Comparison of ENCODE assay signal across 28 cellular contexts in genomic region chr12:59039005-59039404, GRCh38.
"Had no signal": no experiment of that assay in that cellular context is flagged by ENCODE, and none has a peak within 500 bp of the region (broad histone marks: within the 10 kb centered on the region; RNA-seq: fewer than 3 reads in every experiment).

No MANE protein-coding gene starts in this region.

- H3K4me1 ChIP-seq: colonic mucosa, left lung, psoas muscle, testis had no signal

- H3K27ac Mint-ChIP-seq: dendritic cell treated with granulocyte-macrophage colony-stimulating factor and Interleukin-4, amounts not matched to agents 40 ng/mL and 50 ng/mL, for 4 days; endodermal cell; naive thymus-derived CD8-positive, alpha-beta T cell; stimulated activated effector memory CD8-positive, alpha-beta T cell treated with anti-CD3 and anti-CD28 coated beads, Interleukin-12 subunit alpha, Interleukin-12 subunit beta, amount 100 ng/mL, for 72 hours; type B pancreatic cell had no signal

- H3K27me3 Mint-ChIP-seq: dendritic cell treated with granulocyte-macrophage colony-stimulating factor and Interleukin-4, amounts not matched to agents 40 ng/mL and 50 ng/mL, for 4 days; naive thymus-derived CD8-positive, alpha-beta T cell; type B pancreatic cell had no signal

- H3K27ac ChIP-seq: colonic mucosa, foreskin keratinocyte, left lung, ovary, psoas muscle, sigmoid colon, testis, tibial artery had no signal

- H3K36me3 Mint-ChIP-seq: naive thymus-derived CD8-positive, alpha-beta T cell; stimulated activated effector memory CD8-positive, alpha-beta T cell treated with anti-CD3 and anti-CD28 coated beads, Interleukin-12 subunit alpha, Interleukin-12 subunit beta, amount 100 ng/mL, for 72 hours; type B pancreatic cell had no signal

- H3K4me3 ChIP-seq: colonic mucosa, esophagus muscularis mucosa, left lung, ovary, psoas muscle, sigmoid colon, testis, tibial artery had no signal

- H3K4me3 Mint-ChIP-seq: dendritic cell treated with granulocyte-macrophage colony-stimulating factor and Interleukin-4, amounts not matched to agents 40 ng/mL and 50 ng/mL, for 4 days; endodermal cell; naive thymus-derived CD8-positive, alpha-beta T cell; nephron progenitor cell; stimulated activated effector memory CD8-positive, alpha-beta T cell treated with anti-CD3 and anti-CD28 coated beads, Interleukin-12 subunit alpha, Interleukin-12 subunit beta, amount 100 ng/mL, for 72 hours; type B pancreatic cell had no signal

- H3K4me1 Mint-ChIP-seq: naive thymus-derived CD8-positive, alpha-beta T cell; stimulated activated effector memory CD8-positive, alpha-beta T cell treated with anti-CD3 and anti-CD28 coated beads, Interleukin-12 subunit alpha, Interleukin-12 subunit beta, amount 100 ng/mL, for 72 hours had no signal

- ATAC-seq: foreskin keratinocyte; left cardiac atrium; left lung; naive thymus-derived CD8-positive, alpha-beta T cell; psoas muscle; right cardiac atrium; stimulated activated effector memory CD8-positive, alpha-beta T cell treated with anti-CD3 and anti-CD28 coated beads, Interleukin-12 subunit alpha, Interleukin-12 subunit beta, amount 100 ng/mL, for 72 hours; stimulated activated naive CD8-positive, alpha-beta T cell treated with anti-CD3 and anti-CD28 coated beads, Interleukin-15, Interleukin-2, amounts not matched to agents 100 U/mL and 50 U/mL, for 24 hours had no signal

- H3K27me3 ChIP-seq: colonic mucosa, esophagus muscularis mucosa, foreskin keratinocyte, left lung, ovary, sigmoid colon, testis, tibial artery had no signal

- FAIRE-seq: endothelial cell of umbilical vein had no signal

- H3K36me3 ChIP-seq: colonic mucosa, esophagus muscularis mucosa, left lung, ovary, sigmoid colon, tibial artery had no signal

- H3K9me3 ChIP-seq: colonic mucosa, esophagus muscularis mucosa, left lung, ovary, psoas muscle, testis, tibial artery had no signal

- DNase-seq: colonic mucosa; effector CD8-positive, alpha-beta T cell; endodermal cell; foreskin keratinocyte; head of caudate nucleus; left cardiac atrium; left lung; mesendoderm; midbrain; naive thymus-derived CD8-positive, alpha-beta T cell; nephron progenitor cell; occipital lobe; ovary; posterior cingulate gyrus; psoas muscle; right cardiac atrium; sigmoid colon; stimulated activated CD4-positive, alpha-beta T cell treated with anti-CD3 and anti-CD28 coated beads, Interleukin-2, amount 100 ng/mL, for 24 hours; stimulated activated CD4-positive, alpha-beta T cell treated with anti-CD3 and anti-CD28 coated beads, Interleukin-4, amount 100 ng/mL, for 24 hours; stimulated activated naive CD8-positive, alpha-beta T cell treated with anti-CD3 and anti-CD28 coated beads, Interleukin-15, Interleukin-2, amounts not matched to agents 100 U/mL and 50 U/mL, for 24 hours; substantia nigra; testis; tibial artery had no signal

- H3K9me3 Mint-ChIP-seq: dendritic cell treated with granulocyte-macrophage colony-stimulating factor and Interleukin-4, amounts not matched to agents 40 ng/mL and 50 ng/mL, for 4 days; endodermal cell; nephron progenitor cell; type B pancreatic cell had no signal
